1 cellular context compared by ENCODE assay signal in genomic region chr11:95108159-95108611, GRCh38.
TF ChIP-seq lines count a peak whose summit lies in the region.

No MANE protein-coding gene starts in this region.

TF ChIP-seq in K562, 482 proteins besides CTCF, POLR2A, EP300 and RAD21:
- TF ChIP-seq MIER1 (IDR thresholded peaks at IDR 0.05; ENCODE audit: low read depth) (0 out of 2 replicates have a peak, but pooled peaks have one; percentile 20), PHF21A (IDR thresholded peaks at IDR 0.05; ENCODE audit: borderline replicate concordance, low read depth) (no peak), HNRNPK (IDR thresholded peaks at IDR 0.05; ENCODE audit: low read depth, low read length, poor library complexity, severe bottlenecking) (no peak), ZFX (CRISPR knock-in tag; IDR thresholded peaks at IDR 0.05) (peak; percentile 8; the same call in 1 of the 2 replicates), POLR3G (IDR thresholded peaks at IDR 0.05; ENCODE audit: extremely low read depth, insufficient read length, insufficient replicate concordance) (no peak), SPI1 (IDR thresholded peaks at IDR 0.05; ENCODE audit: borderline replicate concordance, low read depth, low read length) (peak; percentile 72), ETV5 (CRISPR knock-in tag; IDR thresholded peaks at IDR 0.05; ENCODE audit: low read depth) (no peak), MCM5 (IDR thresholded peaks at IDR 0.05; ENCODE audit: low read depth) (no peak), ZNF436 (CRISPR knock-in tag; IDR thresholded peaks at IDR 0.05) (no peak), ARID3A (IDR thresholded peaks at IDR 0.05; ENCODE audit: borderline replicate concordance, low read depth, low read length) (no peak), NCOA6 (IDR thresholded peaks at IDR 0.05) (0 out of 2 replicates have a peak, but pooled peaks have one; percentile 23), ARID3B (CRISPR knock-in tag; IDR thresholded peaks at IDR 0.05; ENCODE audit: borderline replicate concordance) (no peak), ELF2 (CRISPR knock-in tag; IDR thresholded peaks at IDR 0.05) (no peak), GATA2 (CRISPR knock-in tag; IDR thresholded peaks at IDR 0.05) (no peak), ZNF224 (CRISPR knock-in tag; IDR thresholded peaks at IDR 0.05) (no peak), ZNF398 (CRISPR knock-in tag; IDR thresholded peaks at IDR 0.05) (no peak), RBM14 (IDR thresholded peaks at IDR 0.05; ENCODE audit: borderline replicate concordance, insufficient read depth, low read depth, low read length) (no peak), FOXO4 (CRISPR knock-in tag; IDR thresholded peaks at IDR 0.05) (no peak)
